Comparison of ENCODE assay signal across 1 cellular context in genomic region chrX:2628751-2629315, GRCh38.
A peak's percentile ranks its signal among the peaks of the same experiment; 100 is the strongest.
TF ChIP-seq lines count a peak whose summit lies in the region.

No MANE protein-coding gene starts in this region.

TF ChIP-seq in GM12878, 131 proteins besides CTCF, POLR2A, EP300 and RAD21 (continued from another document and continues in another):
- peak; percentile 29; the same call in 1 of the 2 replicates for TF ChIP-seq SPI1 (IDR thresholded peaks at IDR 0.05; ENCODE audit: borderline replicate concordance, insufficient read depth, low read depth, low read length)
- TF ChIP-seq ZBTB40 (IDR thresholded peaks at IDR 0.05; ENCODE audit: borderline replicate concordance): peak; percentile 65; the same call in 1 of the 2 replicates
- TF ChIP-seq ZNF592 (IDR thresholded peaks at IDR 0.05): no peak
- TF ChIP-seq SREBF2 (IDR thresholded peaks at IDR 0.05; ENCODE audit: low read length): no peak
- no peak for TF ChIP-seq MEF2A (IDR thresholded peaks at IDR 0.05; ENCODE audit: insufficient read depth, low read depth, low read length)
- TF ChIP-seq NR2C1 (IDR thresholded peaks at IDR 0.05): peak; percentile 77
- TF ChIP-seq SIX5 (IDR thresholded peaks at IDR 0.05; ENCODE audit: low read depth, low read length, severe bottlenecking): no peak
- no peak for TF ChIP-seq RELA (IDR thresholded peaks at IDR 0.05; ENCODE audit: borderline replicate concordance, partially characterized antibody)
- no peak for TF ChIP-seq SMAD1 (IDR thresholded peaks at IDR 0.05; ENCODE audit: low read depth, partially characterized antibody)
- no peak for TF ChIP-seq USF2 (IDR thresholded peaks at IDR 0.05; ENCODE audit: borderline replicate concordance, low read depth, low read length)
- TF ChIP-seq BHLHE40 (IDR thresholded peaks at IDR 0.05; ENCODE audit: borderline replicate concordance in 1 of 2, low read depth in 2 of 2, low read length in 1 of 2): no peak
- no peak for TF ChIP-seq HDAC6 (IDR thresholded peaks at IDR 0.05; ENCODE audit: unreplicated experiment)
- TF ChIP-seq JUND (IDR thresholded peaks at IDR 0.05; ENCODE audit: low read depth, low read length): no peak
- no peak for TF ChIP-seq NR2C2 (IDR thresholded peaks at IDR 0.05; ENCODE audit: borderline replicate concordance, control insufficient read depth, insufficient read length, low read depth)
- TF ChIP-seq EED (IDR thresholded peaks at IDR 0.05; ENCODE audit: low read depth): no peak
- no peak for TF ChIP-seq PKNOX1 (IDR thresholded peaks at IDR 0.05)
- no peak for TF ChIP-seq KLF5 (IDR thresholded peaks at IDR 0.05; ENCODE audit: partially characterized antibody)
- TF ChIP-seq IKZF1 (conservative IDR thresholded peaks at IDR 0.05): no peak
- no peak for TF ChIP-seq BCLAF1 (IDR thresholded peaks at IDR 0.05)
- TF ChIP-seq TCF3 (IDR thresholded peaks at IDR 0.05; ENCODE audit: borderline replicate concordance, insufficient read depth, low read depth, low read length): no peak
- no peak for TF ChIP-seq CBFB (IDR thresholded peaks at IDR 0.05; ENCODE audit: low read depth)
- TF ChIP-seq REST (IDR thresholded peaks at IDR 0.05; ENCODE audit: low read depth, low read length): no peak
- no peak for TF ChIP-seq CEBPZ (IDR thresholded peaks at IDR 0.05; ENCODE audit: low read depth, low read length)
- TF ChIP-seq USF1 (IDR thresholded peaks at IDR 0.05; ENCODE audit: borderline replicate concordance, extremely low read length, insufficient read depth, low read depth, low read length): no peak
- no peak for TF ChIP-seq ATF7 (IDR thresholded peaks at IDR 0.05; ENCODE audit: low read depth)
- TF ChIP-seq ELK1 (IDR thresholded peaks at IDR 0.05; ENCODE audit: low read depth, low read length): peak; percentile 33; the same call in 1 of the 2 replicates
- no peak for TF ChIP-seq NFXL1 (IDR thresholded peaks at IDR 0.05; ENCODE audit: borderline replicate concordance)
- no peak for TF ChIP-seq ZZZ3 (IDR thresholded peaks at IDR 0.05; ENCODE audit: control insufficient read depth, insufficient read length, low read depth)
- TF ChIP-seq FOS (IDR thresholded peaks at IDR 0.05; ENCODE audit: borderline replicate concordance, extremely low read depth, insufficient read length): no peak
